In the genomic region with DNA sequence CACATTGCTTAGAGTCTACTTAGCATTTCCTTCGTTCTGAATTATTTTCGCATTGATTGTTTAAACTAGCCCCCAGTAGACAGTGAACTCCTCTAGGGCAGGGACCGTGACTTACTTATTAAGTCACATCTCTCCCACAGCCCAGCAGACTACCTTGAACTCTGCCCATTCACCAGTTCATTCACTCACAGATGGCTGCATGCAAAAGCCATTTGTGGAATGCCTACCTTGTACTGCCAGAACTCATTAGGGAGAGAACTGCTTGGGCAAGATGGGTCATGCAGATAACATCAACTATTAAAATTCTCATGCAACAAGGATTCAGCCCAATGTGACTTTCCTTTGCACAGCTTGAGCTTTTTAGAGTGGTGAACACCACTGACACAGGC, we compare ENCODE assay signal across 2 cellular contexts.
TF ChIP-seq lines count a peak whose summit lies in the region.

No MANE protein-coding gene starts in this region.

TF ChIP-seq in GM23338, 12 proteins besides CTCF, POLR2A, EP300 and RAD21 (continued from another document):
- TF ChIP-seq, protein P1, sequence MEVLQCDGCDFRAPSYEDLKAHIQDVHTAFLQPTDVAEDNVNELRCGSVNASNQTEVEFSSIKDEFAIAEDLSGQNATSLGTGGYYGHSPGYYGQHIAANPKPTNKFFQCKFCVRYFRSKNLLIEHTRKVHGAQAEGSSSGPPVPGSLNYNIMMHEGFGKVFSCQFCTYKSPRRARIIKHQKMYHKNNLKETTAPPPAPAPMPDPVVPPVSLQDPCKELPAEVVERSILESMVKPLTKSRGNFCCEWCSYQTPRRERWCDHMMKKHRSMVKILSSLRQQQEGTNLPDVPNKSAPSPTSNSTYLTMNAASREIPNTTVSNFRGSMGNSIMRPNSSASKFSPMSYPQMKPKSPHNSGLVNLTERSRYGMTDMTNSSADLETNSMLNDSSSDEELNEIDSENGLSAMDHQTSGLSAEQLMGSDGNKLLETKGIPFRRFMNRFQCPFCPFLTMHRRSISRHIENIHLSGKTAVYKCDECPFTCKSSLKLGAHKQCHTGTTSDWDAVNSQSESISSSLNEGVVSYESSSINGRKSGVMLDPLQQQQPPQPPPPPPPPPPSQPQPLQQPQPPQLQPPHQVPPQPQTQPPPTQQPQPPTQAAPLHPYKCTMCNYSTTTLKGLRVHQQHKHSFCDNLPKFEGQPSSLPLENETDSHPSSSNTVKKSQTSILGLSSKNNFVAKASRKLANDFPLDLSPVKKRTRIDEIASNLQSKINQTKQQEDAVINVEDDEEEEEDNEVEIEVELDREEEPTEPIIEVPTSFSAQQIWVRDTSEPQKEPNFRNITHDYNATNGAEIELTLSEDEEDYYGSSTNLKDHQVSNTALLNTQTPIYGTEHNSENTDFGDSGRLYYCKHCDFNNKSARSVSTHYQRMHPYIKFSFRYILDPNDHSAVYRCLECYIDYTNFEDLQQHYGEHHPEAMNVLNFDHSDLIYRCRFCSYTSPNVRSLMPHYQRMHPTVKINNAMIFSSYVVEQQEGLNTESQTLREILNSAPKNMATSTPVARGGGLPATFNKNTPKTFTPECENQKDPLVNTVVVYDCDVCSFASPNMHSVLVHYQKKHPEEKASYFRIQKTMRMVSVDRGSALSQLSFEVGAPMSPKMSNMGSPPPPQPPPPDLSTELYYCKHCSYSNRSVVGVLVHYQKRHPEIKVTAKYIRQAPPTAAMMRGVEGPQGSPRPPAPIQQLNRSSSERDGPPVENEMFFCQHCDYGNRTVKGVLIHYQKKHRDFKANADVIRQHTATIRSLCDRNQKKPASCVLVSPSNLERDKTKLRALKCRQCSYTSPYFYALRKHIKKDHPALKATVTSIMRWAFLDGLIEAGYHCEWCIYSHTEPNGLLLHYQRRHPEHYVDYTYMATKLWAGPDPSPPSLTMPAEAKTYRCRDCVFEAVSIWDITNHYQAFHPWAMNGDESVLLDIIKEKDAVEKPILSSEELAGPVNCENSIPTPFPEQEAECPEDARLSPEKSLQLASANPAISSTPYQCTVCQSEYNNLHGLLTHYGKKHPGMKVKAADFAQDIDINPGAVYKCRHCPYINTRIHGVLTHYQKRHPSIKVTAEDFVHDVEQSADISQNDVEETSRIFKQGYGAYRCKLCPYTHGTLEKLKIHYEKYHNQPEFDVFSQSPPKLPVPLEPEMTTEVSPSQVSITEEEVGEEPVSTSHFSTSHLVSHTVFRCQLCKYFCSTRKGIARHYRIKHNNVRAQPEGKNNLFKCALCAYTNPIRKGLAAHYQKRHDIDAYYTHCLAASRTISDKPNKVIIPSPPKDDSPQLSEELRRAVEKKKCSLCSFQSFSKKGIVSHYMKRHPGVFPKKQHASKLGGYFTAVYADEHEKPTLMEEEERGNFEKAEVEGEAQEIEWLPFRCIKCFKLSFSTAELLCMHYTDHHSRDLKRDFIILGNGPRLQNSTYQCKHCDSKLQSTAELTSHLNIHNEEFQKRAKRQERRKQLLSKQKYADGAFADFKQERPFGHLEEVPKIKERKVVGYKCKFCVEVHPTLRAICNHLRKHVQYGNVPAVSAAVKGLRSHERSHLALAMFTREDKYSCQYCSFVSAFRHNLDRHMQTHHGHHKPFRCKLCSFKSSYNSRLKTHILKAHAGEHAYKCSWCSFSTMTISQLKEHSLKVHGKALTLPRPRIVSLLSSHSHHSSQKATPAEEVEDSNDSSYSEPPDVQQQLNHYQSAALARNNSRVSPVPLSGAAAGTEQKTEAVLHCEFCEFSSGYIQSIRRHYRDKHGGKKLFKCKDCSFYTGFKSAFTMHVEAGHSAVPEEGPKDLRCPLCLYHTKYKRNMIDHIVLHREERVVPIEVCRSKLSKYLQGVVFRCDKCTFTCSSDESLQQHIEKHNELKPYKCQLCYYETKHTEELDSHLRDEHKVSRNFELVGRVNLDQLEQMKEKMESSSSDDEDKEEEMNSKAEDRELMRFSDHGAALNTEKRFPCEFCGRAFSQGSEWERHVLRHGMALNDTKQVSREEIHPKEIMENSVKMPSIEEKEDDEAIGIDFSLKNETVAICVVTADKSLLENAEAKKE (CRISPR knock-in tag; IDR thresholded peaks at IDR 0.05) = no peak
- TF ChIP-seq EZH2phosphoT487 (IDR thresholded peaks at IDR 0.05; ENCODE audit: unreplicated experiment) = no peak
- TF ChIP-seq STAT1 (IDR thresholded peaks at IDR 0.05; ENCODE audit: unreplicated experiment) = no peak
- no peak for TF ChIP-seq EZH2 (IDR thresholded peaks at IDR 0.05; ENCODE audit: low read depth, unreplicated experiment)
- TF ChIP-seq, protein P2, sequence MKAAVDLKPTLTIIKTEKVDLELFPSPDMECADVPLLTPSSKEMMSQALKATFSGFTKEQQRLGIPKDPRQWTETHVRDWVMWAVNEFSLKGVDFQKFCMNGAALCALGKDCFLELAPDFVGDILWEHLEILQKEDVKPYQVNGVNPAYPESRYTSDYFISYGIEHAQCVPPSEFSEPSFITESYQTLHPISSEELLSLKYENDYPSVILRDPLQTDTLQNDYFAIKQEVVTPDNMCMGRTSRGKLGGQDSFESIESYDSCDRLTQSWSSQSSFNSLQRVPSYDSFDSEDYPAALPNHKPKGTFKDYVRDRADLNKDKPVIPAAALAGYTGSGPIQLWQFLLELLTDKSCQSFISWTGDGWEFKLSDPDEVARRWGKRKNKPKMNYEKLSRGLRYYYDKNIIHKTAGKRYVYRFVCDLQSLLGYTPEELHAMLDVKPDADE (IDR thresholded peaks at IDR 0.05) = no peak
- TF ChIP-seq CREB1 (CRISPR knock-in tag; IDR thresholded peaks at IDR 0.05; ENCODE audit: low read depth) = no peak
- TF ChIP-seq, protein P3, sequence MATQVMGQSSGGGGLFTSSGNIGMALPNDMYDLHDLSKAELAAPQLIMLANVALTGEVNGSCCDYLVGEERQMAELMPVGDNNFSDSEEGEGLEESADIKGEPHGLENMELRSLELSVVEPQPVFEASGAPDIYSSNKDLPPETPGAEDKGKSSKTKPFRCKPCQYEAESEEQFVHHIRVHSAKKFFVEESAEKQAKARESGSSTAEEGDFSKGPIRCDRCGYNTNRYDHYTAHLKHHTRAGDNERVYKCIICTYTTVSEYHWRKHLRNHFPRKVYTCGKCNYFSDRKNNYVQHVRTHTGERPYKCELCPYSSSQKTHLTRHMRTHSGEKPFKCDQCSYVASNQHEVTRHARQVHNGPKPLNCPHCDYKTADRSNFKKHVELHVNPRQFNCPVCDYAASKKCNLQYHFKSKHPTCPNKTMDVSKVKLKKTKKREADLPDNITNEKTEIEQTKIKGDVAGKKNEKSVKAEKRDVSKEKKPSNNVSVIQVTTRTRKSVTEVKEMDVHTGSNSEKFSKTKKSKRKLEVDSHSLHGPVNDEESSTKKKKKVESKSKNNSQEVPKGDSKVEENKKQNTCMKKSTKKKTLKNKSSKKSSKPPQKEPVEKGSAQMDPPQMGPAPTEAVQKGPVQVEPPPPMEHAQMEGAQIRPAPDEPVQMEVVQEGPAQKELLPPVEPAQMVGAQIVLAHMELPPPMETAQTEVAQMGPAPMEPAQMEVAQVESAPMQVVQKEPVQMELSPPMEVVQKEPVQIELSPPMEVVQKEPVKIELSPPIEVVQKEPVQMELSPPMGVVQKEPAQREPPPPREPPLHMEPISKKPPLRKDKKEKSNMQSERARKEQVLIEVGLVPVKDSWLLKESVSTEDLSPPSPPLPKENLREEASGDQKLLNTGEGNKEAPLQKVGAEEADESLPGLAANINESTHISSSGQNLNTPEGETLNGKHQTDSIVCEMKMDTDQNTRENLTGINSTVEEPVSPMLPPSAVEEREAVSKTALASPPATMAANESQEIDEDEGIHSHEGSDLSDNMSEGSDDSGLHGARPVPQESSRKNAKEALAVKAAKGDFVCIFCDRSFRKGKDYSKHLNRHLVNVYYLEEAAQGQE (IDR thresholded peaks at IDR 0.05; ENCODE audit: unreplicated experiment) = no peak
- no peak for TF ChIP-seq NANOG (IDR thresholded peaks at IDR 0.05; ENCODE audit: borderline replicate concordance)
- TF ChIP-seq ZNF114 (CRISPR knock-in tag; IDR thresholded peaks at IDR 0.05) = no peak
- TF ChIP-seq JUNB (IDR thresholded peaks at IDR 0.05; ENCODE audit: unreplicated experiment) = no peak
TF ChIP-seq in GM23338: peak in this region for 0.

TF ChIP-seq in SK-N-SH, 30 proteins besides CTCF, POLR2A, EP300 and RAD21 (continued from another document):
- TF ChIP-seq NFIC (IDR thresholded peaks at IDR 0.05; ENCODE audit: borderline replicate concordance) (peak; percentile 90), FOXJ3 (CRISPR knock-in tag; IDR thresholded peaks at IDR 0.05) (no peak), NRF1 (IDR thresholded peaks at IDR 0.05; ENCODE audit: low read depth, low read length) (no peak), TAF1 (IDR thresholded peaks at IDR 0.05; ENCODE audit: borderline replicate concordance, low read depth, low read length) (no peak), RXRA (IDR thresholded peaks at IDR 0.05; ENCODE audit: borderline replicate concordance, low read depth) (peak; percentile 92), RFX5 (IDR thresholded peaks at IDR 0.05; ENCODE audit: low read length) (no peak), CHD2 (IDR thresholded peaks at IDR 0.05; ENCODE audit: low read length, partially characterized antibody) (no peak), YY1 (IDR thresholded peaks at IDR 0.05; ENCODE audit: low read depth) (no peak), RCOR1 (IDR thresholded peaks at IDR 0.05; ENCODE audit: low read length) (peak; percentile 59; the same call in 1 of the 2 replicates), SIN3A (IDR thresholded peaks at IDR 0.05; ENCODE audit: borderline replicate concordance, low read depth, low read length) (peak; percentile 75), MXI1 (IDR thresholded peaks at IDR 0.05; ENCODE audit: low read depth, low read length) (no peak), FOXM1 (IDR thresholded peaks at IDR 0.05; ENCODE audit: low read depth) (peak; percentile 93), ELF1 (IDR thresholded peaks at IDR 0.05) (0 out of 2 replicates have a peak, but pooled peaks have one; percentile 26)
- TF ChIP-seq, protein P4, sequence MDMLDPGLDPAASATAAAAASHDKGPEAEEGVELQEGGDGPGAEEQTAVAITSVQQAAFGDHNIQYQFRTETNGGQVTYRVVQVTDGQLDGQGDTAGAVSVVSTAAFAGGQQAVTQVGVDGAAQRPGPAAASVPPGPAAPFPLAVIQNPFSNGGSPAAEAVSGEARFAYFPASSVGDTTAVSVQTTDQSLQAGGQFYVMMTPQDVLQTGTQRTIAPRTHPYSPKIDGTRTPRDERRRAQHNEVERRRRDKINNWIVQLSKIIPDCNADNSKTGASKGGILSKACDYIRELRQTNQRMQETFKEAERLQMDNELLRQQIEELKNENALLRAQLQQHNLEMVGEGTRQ (IDR thresholded peaks at IDR 0.05; ENCODE audit: borderline replicate concordance, low read depth, low read length) = no peak
- TF ChIP-seq, protein P5, sequence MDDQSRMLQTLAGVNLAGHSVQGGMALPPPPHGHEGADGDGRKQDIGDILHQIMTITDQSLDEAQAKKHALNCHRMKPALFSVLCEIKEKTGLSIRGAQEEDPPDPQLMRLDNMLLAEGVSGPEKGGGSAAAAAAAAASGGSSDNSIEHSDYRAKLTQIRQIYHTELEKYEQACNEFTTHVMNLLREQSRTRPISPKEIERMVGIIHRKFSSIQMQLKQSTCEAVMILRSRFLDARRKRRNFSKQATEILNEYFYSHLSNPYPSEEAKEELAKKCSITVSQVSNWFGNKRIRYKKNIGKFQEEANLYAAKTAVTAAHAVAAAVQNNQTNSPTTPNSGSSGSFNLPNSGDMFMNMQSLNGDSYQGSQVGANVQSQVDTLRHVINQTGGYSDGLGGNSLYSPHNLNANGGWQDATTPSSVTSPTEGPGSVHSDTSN (IDR thresholded peaks at IDR 0.05) = peak; percentile 98
- TF ChIP-seq, protein P6, sequence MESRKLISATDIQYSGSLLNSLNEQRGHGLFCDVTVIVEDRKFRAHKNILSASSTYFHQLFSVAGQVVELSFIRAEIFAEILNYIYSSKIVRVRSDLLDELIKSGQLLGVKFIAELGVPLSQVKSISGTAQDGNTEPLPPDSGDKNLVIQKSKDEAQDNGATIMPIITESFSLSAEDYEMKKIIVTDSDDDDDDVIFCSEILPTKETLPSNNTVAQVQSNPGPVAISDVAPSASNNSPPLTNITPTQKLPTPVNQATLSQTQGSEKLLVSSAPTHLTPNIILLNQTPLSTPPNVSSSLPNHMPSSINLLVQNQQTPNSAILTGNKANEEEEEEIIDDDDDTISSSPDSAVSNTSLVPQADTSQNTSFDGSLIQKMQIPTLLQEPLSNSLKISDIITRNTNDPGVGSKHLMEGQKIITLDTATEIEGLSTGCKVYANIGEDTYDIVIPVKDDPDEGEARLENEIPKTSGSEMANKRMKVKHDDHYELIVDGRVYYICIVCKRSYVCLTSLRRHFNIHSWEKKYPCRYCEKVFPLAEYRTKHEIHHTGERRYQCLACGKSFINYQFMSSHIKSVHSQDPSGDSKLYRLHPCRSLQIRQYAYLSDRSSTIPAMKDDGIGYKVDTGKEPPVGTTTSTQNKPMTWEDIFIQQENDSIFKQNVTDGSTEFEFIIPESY (IDR thresholded peaks at IDR 0.05; ENCODE audit: borderline replicate concordance, low read depth) = peak; percentile 72; the same call in 1 of the 2 replicates
- TF ChIP-seq, protein P3 (IDR thresholded peaks at IDR 0.05; ENCODE audit: low read depth, low read length) = 0 out of 2 replicates have a peak, but pooled peaks have one; percentile 41
- TF ChIP-seq, protein P7, sequence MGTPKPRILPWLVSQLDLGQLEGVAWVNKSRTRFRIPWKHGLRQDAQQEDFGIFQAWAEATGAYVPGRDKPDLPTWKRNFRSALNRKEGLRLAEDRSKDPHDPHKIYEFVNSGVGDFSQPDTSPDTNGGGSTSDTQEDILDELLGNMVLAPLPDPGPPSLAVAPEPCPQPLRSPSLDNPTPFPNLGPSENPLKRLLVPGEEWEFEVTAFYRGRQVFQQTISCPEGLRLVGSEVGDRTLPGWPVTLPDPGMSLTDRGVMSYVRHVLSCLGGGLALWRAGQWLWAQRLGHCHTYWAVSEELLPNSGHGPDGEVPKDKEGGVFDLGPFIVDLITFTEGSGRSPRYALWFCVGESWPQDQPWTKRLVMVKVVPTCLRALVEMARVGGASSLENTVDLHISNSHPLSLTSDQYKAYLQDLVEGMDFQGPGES (IDR thresholded peaks at IDR 0.05; ENCODE audit: low read depth, low read length) = no peak
- TF ChIP-seq, protein P8, sequence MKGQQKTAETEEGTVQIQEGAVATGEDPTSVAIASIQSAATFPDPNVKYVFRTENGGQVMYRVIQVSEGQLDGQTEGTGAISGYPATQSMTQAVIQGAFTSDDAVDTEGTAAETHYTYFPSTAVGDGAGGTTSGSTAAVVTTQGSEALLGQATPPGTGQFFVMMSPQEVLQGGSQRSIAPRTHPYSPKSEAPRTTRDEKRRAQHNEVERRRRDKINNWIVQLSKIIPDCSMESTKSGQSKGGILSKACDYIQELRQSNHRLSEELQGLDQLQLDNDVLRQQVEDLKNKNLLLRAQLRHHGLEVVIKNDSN (IDR thresholded peaks at IDR 0.05; ENCODE audit: borderline replicate concordance, low read depth) = no peak
TF ChIP-seq in SK-N-SH: peak in this region for 15.
